24 cellular contexts compared by ENCODE assay signal in the genomic region with DNA sequence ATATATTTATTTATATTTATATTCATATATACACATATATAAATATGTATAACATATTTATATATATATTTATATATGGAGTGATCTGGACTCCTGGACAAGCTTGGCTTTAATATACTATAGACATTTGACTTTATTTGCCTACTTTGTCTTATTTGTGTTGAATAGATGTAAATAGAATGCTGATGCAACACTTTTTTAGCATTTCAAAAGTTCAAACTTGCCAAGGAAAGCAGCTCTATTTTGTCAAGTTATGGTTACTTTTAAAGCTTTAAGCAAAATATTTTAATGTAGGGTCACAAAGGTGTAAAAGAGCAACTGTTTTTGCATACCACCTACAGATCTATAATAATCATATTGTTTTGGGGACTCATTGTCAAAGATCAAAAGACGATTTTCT.
A peak's percentile ranks its signal among the peaks of the same experiment; 100 is the strongest.
DNase-seq lines count a peak whose midpoint lies in the region; ATAC-seq, FAIRE-seq and TF ChIP-seq lines count a peak whose summit lies in the region.
"Had no signal": no experiment of that assay in that cellular context is flagged by ENCODE, and none has a peak within 500 bp of the region (broad histone marks: within the 10 kb centered on the region; RNA-seq: fewer than 3 reads in every experiment).

No MANE protein-coding gene starts in this region.

- H3K4me3 ChIP-seq in HepG2 (replicated peaks in 1 of 3; ENCODE audit: insufficient read depth in 1 of 3, low read depth in 2 of 3, low read length in 3 of 3) (no peak overlapping the region), right lobe of liver (no peak overlapping the region), HUES64 (ENCODE audit: low read length) (no peak overlapping the region), neuronal stem cell (ENCODE audit: low read length in 2 of 2) (no peak overlapping the region)
- H3K4me3 ChIP-seq: BLaER1 treated with 17β-estradiol and CSF1 and Interleukin-3, amounts not matched to agents 10 nM and 100 nM; GM12878; GM23248; HAP-1 had no signal

- ATAC-seq in HepG2 = no peak
- no peak for ATAC-seq in right lobe of liver
- ATAC-seq in GM21515 (IDR thresholded peaks at IDR 0.05; ENCODE audit: unreplicated experiment) = no peak
- no peak for ATAC-seq in GM18873 (IDR thresholded peaks at IDR 0.05; ENCODE audit: low FRiP score, unreplicated experiment)
- ATAC-seq: GM12878 had no signal

- H2BK5ac ChIP-seq in neuronal stem cell (ENCODE audit: low read length) = no peak overlapping the region

- H3K23ac ChIP-seq in neuronal stem cell (ENCODE audit: low read depth, low read length, poor library complexity) = no peak overlapping the region

- no peak overlapping the region for H3K4ac ChIP-seq in neuronal stem cell (ENCODE audit: low read length)

- TF ChIP-seq POLR2A in HepG2 (IDR thresholded peaks at IDR 0.05; ENCODE audit: insufficient read depth in 1 of 2, low read depth in 2 of 2, low read length in 2 of 2) = no peak
- TF ChIP-seq POLR2A in right lobe of liver (IDR thresholded peaks at IDR 0.05) = no peak

- H3K27ac ChIP-seq in HepG2 (ENCODE audit: extremely low read length, insufficient read depth, low read length) (no peak overlapping the region), right lobe of liver (no peak overlapping the region), HUES64 (ENCODE audit: low read depth, low read length) (peak overlapping the region; percentile 69; the same call in 1 of the 2 replicates), neuronal stem cell (replicated peaks; ENCODE audit: low read length) (no peak overlapping the region)
- H3K27ac ChIP-seq: 22Rv1; BLaER1 treated with 17β-estradiol and CSF1 and Interleukin-3, amounts not matched to agents 10 nM and 100 nM; GM23248 had no signal

- no peak overlapping the region for H2BK15ac ChIP-seq in neuronal stem cell (ENCODE audit: low read length)

- no peak overlapping the region for H3K4me2 ChIP-seq in HepG2 (ENCODE audit: low read depth, low read length)
- H3K4me2 ChIP-seq in neuronal stem cell (ENCODE audit: insufficient read depth, low read length, poor library complexity, severe bottlenecking) = no peak overlapping the region
- H3K4me2 ChIP-seq: BLaER1 treated with 17β-estradiol and CSF1 and Interleukin-3, amounts not matched to agents 10 nM and 100 nM had no signal

- H3K4me1 ChIP-seq in HepG2 (ENCODE audit: insufficient read depth, low read length) (no peaks in the 10 kb centered on the region), right lobe of liver (no peaks in the 10 kb centered on the region), HUES64 (ENCODE audit: insufficient read depth, low read length) (peaks cover 62% of the 10 kb centered on the region), neuronal stem cell (ENCODE audit: control insufficient read depth in 2 of 2, insufficient read depth in 1 of 2, low read depth in 1 of 2, low read length in 2 of 2) (no peaks in the 10 kb centered on the region)
- H3K4me1 ChIP-seq: BE2C; BLaER1 treated with 17β-estradiol and CSF1 and Interleukin-3, amounts not matched to agents 10 nM and 100 nM had no signal

- no peak for FAIRE-seq in HepG2 (lab: Jason Lieb, UNC)
- FAIRE-seq: GM12878, GM18507, H54 had no signal

- intact Hi-C loops in HepG2 (cut with micrococcal nuclease; ENCODE audit: unreplicated experiment) (no loop called here), right lobe of liver (cut with DNase I) (no loop called here)

- no peak for TF ChIP-seq RAD21 in HepG2 (CRISPR knock-in tag; IDR thresholded peaks at IDR 0.05)

- H2AFZ ChIP-seq in HepG2 (ENCODE audit: low read length) = no peak overlapping the region
- H2AFZ ChIP-seq in neuronal stem cell (ENCODE audit: low read length) = peak overlapping the region; percentile 1
- H2AFZ ChIP-seq: GM23248 had no signal

- TF ChIP-seq EP300 in HepG2 (IDR thresholded peaks at IDR 0.05; ENCODE audit: low read depth in 2 of 2, low read length in 2 of 2) = no peak
- no peak for TF ChIP-seq EP300 in HepG2 (CRISPR knock-in tag; IDR thresholded peaks at IDR 0.05; ENCODE audit: borderline replicate concordance)

- no peak overlapping the region for H4K91ac ChIP-seq in neuronal stem cell (ENCODE audit: low read depth, low read length, poor library complexity)

- no peak overlapping the region for H2BK12ac ChIP-seq in neuronal stem cell (ENCODE audit: low read length)

- POLR2A ChIA-PET in HepG2 (lab: Yijun Ruan, JAX) = no interaction called here

- H3K79me2 ChIP-seq in HepG2 (ENCODE audit: insufficient read depth, low read length) = no peaks in the 10 kb centered on the region

- DNase-seq in HepG2 (ENCODE audit: low spot score) (no peak), right lobe of liver (no peak), neuronal stem cell (ENCODE audit: low spot score) (no peak), NAMALWA (ENCODE audit: low spot score) (no peak)
- DNase-seq: ACHN; AML-193; BE2C; CD4-positive, alpha-beta T cell; CD8-positive, alpha-beta memory T cell; DMS 273 treated with DMSO at 0.1 percent for 48 hours; DMS79; EL; GDM1; GM23248; HFFc6 had no signal

- H2BK120ac ChIP-seq in neuronal stem cell (ENCODE audit: low read depth, low read length) = no peak overlapping the region

- no peak overlapping the region for H4K8ac ChIP-seq in neuronal stem cell (ENCODE audit: low read depth, low read length)

- no peak overlapping the region for H3K14ac ChIP-seq in neuronal stem cell (ENCODE audit: low read length)

- CTCF ChIA-PET in HepG2 (lab: Yijun Ruan, JAX; ENCODE audit: low intra/inter-chr PET ratio, low total read pairs) = no interaction called here

- H3K9ac ChIP-seq in HepG2 (ENCODE audit: insufficient read depth, low read depth, low read length) (no peak overlapping the region), HUES64 (ENCODE audit: low read depth, low read length) (no peak overlapping the region), neuronal stem cell (ENCODE audit: low read depth, low read length, poor library complexity) (no peak overlapping the region)
- H3K9ac ChIP-seq: BLaER1 treated with 17β-estradiol and CSF1 and Interleukin-3, amounts not matched to agents 10 nM and 100 nM; GM23248 had no signal

- no peaks in the 10 kb centered on the region for H3K9me3 ChIP-seq in HepG2 (ENCODE audit: low read length)
- H3K9me3 ChIP-seq in right lobe of liver = no peaks in the 10 kb centered on the region
- H3K9me3 ChIP-seq in HUES64 (ENCODE audit: insufficient read depth, low read depth, low read length) = 0 out of 2 replicates have a peak, but pooled peaks cover 3% of the 10 kb centered on the region
- no peaks in the 10 kb centered on the region for H3K9me3 ChIP-seq in neuronal stem cell (replicated peaks in 1 of 2; ENCODE audit: control insufficient read depth in 2 of 2, insufficient read depth in 1 of 2, low read depth in 1 of 2, low read length in 2 of 2)
- H3K9me3 ChIP-seq: BE2C, HAP-1 had no signal

- BruUV-seq in HepG2 (replicated peaks; lab: Mats Ljungman, UMichigan) = no TSS peak

- no peaks in the 10 kb centered on the region for H3K79me1 ChIP-seq in neuronal stem cell (ENCODE audit: low read depth, low read length)

- H2AK5ac ChIP-seq in neuronal stem cell (ENCODE audit: low read depth, low read length) = no peak overlapping the region

- no peaks in the 10 kb centered on the region for H4K20me1 ChIP-seq in HepG2 (ENCODE audit: insufficient read depth, low read length)
- H4K20me1 ChIP-seq: BLaER1 treated with 17β-estradiol and CSF1 and Interleukin-3, amounts not matched to agents 10 nM and 100 nM had no signal

- WGBS in HepG2 (ENCODE audit: low lambda C conversion rate) = 0% methylated on average over 1 of the region's 1 CpG
- 6% methylated on average over 1 of the region's 1 CpG for WGBS in right lobe of liver (ENCODE audit: insufficient coverage, low coverage, low lambda C conversion rate, missing lambda C conversion rate)
- WGBS in HUES64 = no CpG with 5 or more reads among the region's 1 CpG
- WGBS in neuronal stem cell (ENCODE audit: extremely low coverage in 2 of 2, insufficient read length in 2 of 2, insufficient replicate concordance in 1 of 2), 2 donors = no CpG with 5 or more reads among the region's 1 CpG

- no peaks in the 10 kb centered on the region for H3K36me3 ChIP-seq in HepG2 (replicated peaks in 1 of 2; ENCODE audit: control insufficient read depth in 1 of 2, insufficient read depth in 2 of 2, low read length in 2 of 2)
- H3K36me3 ChIP-seq in right lobe of liver = no peaks in the 10 kb centered on the region
- no peaks in the 10 kb centered on the region for H3K36me3 ChIP-seq in HUES64 (ENCODE audit: insufficient read depth, low read length)
- H3K36me3 ChIP-seq in neuronal stem cell (replicated peaks in 1 of 2; ENCODE audit: control insufficient read depth in 2 of 2, insufficient read depth in 2 of 2, low read length in 2 of 2) = no peaks in the 10 kb centered on the region
- H3K36me3 ChIP-seq: BE2C; BLaER1 treated with 17β-estradiol and CSF1 and Interleukin-3, amounts not matched to agents 10 nM and 100 nM; HAP-1 had no signal

- in situ Hi-C loops in HepG2 (cut with HindIII; ENCODE audit: extremely low pct_ligation_motif_present, low pct_unique_long_range_greater_than_20kb) = no loop called here

- H3K27me3 ChIP-seq in HepG2 (ENCODE audit: control insufficient read depth in 1 of 2, insufficient read depth in 2 of 2, low read length in 2 of 2) (no peaks in the 10 kb centered on the region), right lobe of liver (no peaks in the 10 kb centered on the region), HUES64 (ENCODE audit: insufficient read depth, low read length) (no peaks in the 10 kb centered on the region), neuronal stem cell (ENCODE audit: control insufficient read depth in 3 of 3, insufficient read depth in 3 of 3, low read depth in 1 of 3, low read length in 3 of 3) (no peaks in the 10 kb centered on the region)
- H3K27me3 ChIP-seq: BE2C; BLaER1 treated with 17β-estradiol and CSF1 and Interleukin-3, amounts not matched to agents 10 nM and 100 nM had no signal

- TF ChIP-seq CTCF in HepG2 (CRISPR knock-in tag; IDR thresholded peaks at IDR 0.05) (no peak), right lobe of liver (IDR thresholded peaks at IDR 0.05) (no peak)

- no peak overlapping the region for H3K18ac ChIP-seq in neuronal stem cell (ENCODE audit: low read length)

TF ChIP-seq in HepG2, 621 proteins besides CTCF, POLR2A, EP300 and RAD21:
- TF ChIP-seq MAFF (IDR thresholded peaks at IDR 0.05; ENCODE audit: low read depth, low read length) (peak; percentile 67), ZNF343 (CRISPR knock-in tag; IDR thresholded peaks at IDR 0.05) (no peak), MAFK (conservative IDR thresholded peaks at IDR 0.05 in 1 of 2, IDR thresholded peaks at IDR 0.05 in 1 of 2; ENCODE audit: low read length in 2 of 2) (peak; percentile 49 to 74)
